ENCODE assay signal across 33 cellular contexts in the genomic region with DNA sequence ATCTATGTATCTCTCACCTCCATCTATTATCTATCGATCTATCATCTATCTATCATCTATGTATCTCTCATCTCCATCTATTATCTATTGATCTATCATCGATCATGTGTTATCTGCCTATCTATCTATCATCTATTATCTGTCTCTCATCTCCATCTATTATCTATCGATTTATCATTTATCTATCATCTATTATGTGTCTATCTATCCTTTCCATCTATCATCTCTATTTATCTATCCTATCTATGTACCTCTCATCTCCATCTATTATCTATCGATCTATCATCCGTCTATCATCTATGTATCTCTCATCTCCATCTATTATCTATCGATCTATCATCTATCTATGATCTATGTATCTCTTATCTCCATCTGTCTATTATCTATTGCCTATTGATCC.
DNase-seq lines count a peak whose midpoint lies in the region; ATAC-seq, FAIRE-seq and TF ChIP-seq lines count a peak whose summit lies in the region.
"Had no signal": no experiment of that assay in that cellular context is flagged by ENCODE, and none has a peak within 500 bp of the region (broad histone marks: within the 10 kb centered on the region; RNA-seq: fewer than 3 reads in every experiment).

No MANE protein-coding gene starts in this region.

- no TSS peak for BruUV-seq in K562 (replicated peaks; lab: Mats Ljungman, UMichigan)

- no peak overlapping the region for H3K4me3 ChIP-seq in HEK293 (ENCODE audit: low read depth, low read length)
- H3K4me3 ChIP-seq in K562 = no peak overlapping the region
- no peak overlapping the region for H3K4me3 ChIP-seq in Karpas-422 (ENCODE audit: low read length)
- H3K4me3 ChIP-seq: A549; BLaER1; BLaER1 treated with 17β-estradiol and CSF1 and Interleukin-3, amounts not matched to agents 10 nM and 100 nM had no signal

- no peak overlapping the region for H3K27ac Mint-ChIP-seq in activated T-helper 17 cell treated with anti-CD3 and anti-CD28 coated beads, Interleukin-2, amount 50 U/mL, for 72 hours
- H3K27ac Mint-ChIP-seq: B cell; CD14-positive monocyte; CD4-positive, alpha-beta memory T cell; CD4-positive, alpha-beta T cell; CD4-positive, CD25-positive, alpha-beta regulatory T cell; CD8-positive, alpha-beta memory T cell; CD8-positive, alpha-beta T cell had no signal

- H3K4me2 ChIP-seq in K562 (ENCODE audit: insufficient read depth, low read length) (no peak overlapping the region), Karpas-422 (ENCODE audit: low read depth, low read length, poor library complexity, severe bottlenecking) (no peak overlapping the region)
- H3K4me2 ChIP-seq: A549; BLaER1; BLaER1 treated with 17β-estradiol and CSF1 and Interleukin-3, amounts not matched to agents 10 nM and 100 nM had no signal

- in situ Hi-C loops in K562 (cut with MboI) = no loop called here

- TF ChIP-seq POLR2A in K562 (conservative IDR thresholded peaks at IDR 0.05) = no peak

- TF ChIP-seq CTCF in HEK293 (tag by site-specific recombination; IDR thresholded peaks at IDR 0.05) (no peak), K562 (IDR thresholded peaks at IDR 0.05 in 2 of 3, conservative IDR thresholded peaks at IDR 0.05 in 1 of 3; ENCODE audit: insufficient read depth in 2 of 3, low read depth in 1 of 3, low read length in 3 of 3) (no peak)

- intact Hi-C loops in K562 (cut with micrococcal nuclease) = no loop called here

- H3K4me1 ChIP-seq in HEK293 (ENCODE audit: control insufficient read depth, insufficient read depth, low read length) (no peaks in the 10 kb centered on the region), K562 (replicated peaks in 1 of 2; ENCODE audit: control insufficient read depth in 2 of 2, insufficient read depth in 2 of 2, low read length in 2 of 2) (no peaks in the 10 kb centered on the region; a peak in 1 of 5 replicates), Karpas-422 (ENCODE audit: low read length) (no peaks in the 10 kb centered on the region)
- H3K4me1 ChIP-seq: BE2C, Caco-2 had no signal

- H2AFZ ChIP-seq in K562 (ENCODE audit: low read depth, low read length) (no peak overlapping the region), Karpas-422 (ENCODE audit: low read length) (no peak overlapping the region)

- no peaks in the 10 kb centered on the region for H3K36me3 Mint-ChIP-seq in activated T-helper 17 cell treated with anti-CD3 and anti-CD28 coated beads, Interleukin-2, amount 50 U/mL, for 72 hours (ENCODE audit: low read depth)
- H3K36me3 Mint-ChIP-seq: CD14-positive monocyte; CD4-positive, alpha-beta memory T cell; CD4-positive, CD25-positive, alpha-beta regulatory T cell; CD8-positive, alpha-beta memory T cell; CD8-positive, alpha-beta T cell had no signal

- TF ChIP-seq RAD21 in K562 (CRISPR knock-in tag; conservative IDR thresholded peaks at IDR 0.05 in 1 of 2, IDR thresholded peaks at IDR 0.05 in 1 of 2) = no peak

- no peaks in the 10 kb centered on the region for H3K9me3 ChIP-seq in HEK293 (ENCODE audit: control insufficient read depth, insufficient read depth, low read depth, low read length)
- no peaks in the 10 kb centered on the region for H3K9me3 ChIP-seq in K562 (replicated peaks; ENCODE audit: control insufficient read depth, insufficient read depth, low read depth, low read length)
- no peaks in the 10 kb centered on the region for H3K9me3 ChIP-seq in Karpas-422 (ENCODE audit: low read length)
- H3K9me3 ChIP-seq: BE2C; BLaER1; BLaER1 treated with 17β-estradiol and CSF1 and Interleukin-3, amounts not matched to agents 10 nM and 100 nM; Caco-2 had no signal

- H3K27ac ChIP-seq in HEK293 (ENCODE audit: extremely low read depth, low read depth, low read length) = no peak overlapping the region
- no peak overlapping the region for H3K27ac ChIP-seq in K562 (ENCODE audit: extremely low read depth, low read depth, low read length)
- no peak overlapping the region for H3K27ac ChIP-seq in Karpas-422 (ENCODE audit: low read length)
- H3K27ac ChIP-seq: 22Rv1; A549; BLaER1; BLaER1 treated with 17β-estradiol and CSF1 and Interleukin-3, amounts not matched to agents 10 nM and 100 nM; C4-2B had no signal

- no peak overlapping the region for H3K9ac ChIP-seq in K562 (ENCODE audit: insufficient read depth in 1 of 2, low read depth in 2 of 2, low read length in 2 of 2)
- no peak overlapping the region for H3K9ac ChIP-seq in Karpas-422 (ENCODE audit: low read length)
- H3K9ac ChIP-seq: BLaER1; BLaER1 treated with 17β-estradiol and CSF1 and Interleukin-3, amounts not matched to agents 10 nM and 100 nM had no signal

- H3K27me3 ChIP-seq in K562 (ENCODE audit: control insufficient read depth in 2 of 2, insufficient read depth in 2 of 2, low read length in 2 of 2) (no peaks in the 10 kb centered on the region), Karpas-422 (ENCODE audit: low read length) (no peaks in the 10 kb centered on the region)
- H3K27me3 ChIP-seq: BE2C; BLaER1; BLaER1 treated with 17β-estradiol and CSF1 and Interleukin-3, amounts not matched to agents 10 nM and 100 nM had no signal

- H3K9me2 ChIP-seq in Karpas-422 (replicated peaks; ENCODE audit: insufficient read depth, low read length) = no peaks in the 10 kb centered on the region

- no peaks in the 10 kb centered on the region for H3K36me3 ChIP-seq in HEK293 (ENCODE audit: control insufficient read depth in 2 of 2, insufficient read depth in 1 of 2, low read length in 2 of 2)
- no peaks in the 10 kb centered on the region for H3K36me3 ChIP-seq in K562 (ENCODE audit: control insufficient read depth, insufficient read depth, low read length)
- H3K36me3 ChIP-seq in Karpas-422 (ENCODE audit: insufficient read depth, low read length) = no peaks in the 10 kb centered on the region
- H3K36me3 ChIP-seq: BE2C; BLaER1; BLaER1 treated with 17β-estradiol and CSF1 and Interleukin-3, amounts not matched to agents 10 nM and 100 nM had no signal

- POLR2A ChIA-PET in HEK293 (lab: Yijun Ruan, JAX) (no interaction called here), K562 (lab: Yijun Ruan, JAX) (no interaction called here)

- no peak for ATAC-seq in K562
- ATAC-seq in activated T-helper 17 cell treated with anti-CD3 and anti-CD28 coated beads, Interleukin-2, amount 50 U/mL, for 72 hours (replicated peaks) = no peak
- ATAC-seq: A549; CD8-positive, alpha-beta T cell had no signal

- DNase-seq in K562 (ENCODE audit: extremely low read depth in 1 of 4, low spot score in 3 of 4) = no peak
- DNase-seq in Karpas-422 = no peak
- DNase-seq: 8988T; ACHN; AML-193; BE2C; C1 segment of cervical spinal cord; Caco-2; Calu3; CD4-positive, alpha-beta memory T cell; CD4-positive, alpha-beta T cell; CD4-positive, CD25-positive, alpha-beta regulatory T cell; CD8-positive, alpha-beta memory T cell; CD8-positive, alpha-beta T cell; COR-L47; DMS 273 treated with DMSO at 0.1 percent for 48 hours; DMS153; DMS53; DMS79; DMS79 treated with DMSO at 0.1 percent for 48 hours; DND-41; EL had no signal

- no peak for FAIRE-seq in K562 (lab: Jason Lieb, UNC)
- FAIRE-seq: A204.1, A549, D721Med had no signal

- H4K20me1 ChIP-seq in K562 (replicated peaks; ENCODE audit: control insufficient read depth, insufficient read depth, low read length) (no peaks in the 10 kb centered on the region), Karpas-422 (ENCODE audit: insufficient read depth, low read depth, low read length) (no peaks in the 10 kb centered on the region)
- H4K20me1 ChIP-seq: BLaER1; BLaER1 treated with 17β-estradiol and CSF1 and Interleukin-3, amounts not matched to agents 10 nM and 100 nM had no signal

- H3K4me1 Mint-ChIP-seq in activated T-helper 17 cell treated with anti-CD3 and anti-CD28 coated beads, Interleukin-2, amount 50 U/mL, for 72 hours = no peaks in the 10 kb centered on the region
- H3K4me1 Mint-ChIP-seq: B cell; CD14-positive monocyte; CD4-positive, alpha-beta memory T cell; CD4-positive, CD25-positive, alpha-beta regulatory T cell; CD8-positive, alpha-beta memory T cell had no signal

- H3K4me3 Mint-ChIP-seq in activated T-helper 17 cell treated with anti-CD3 and anti-CD28 coated beads, Interleukin-2, amount 50 U/mL, for 72 hours = no peak overlapping the region
- H3K4me3 Mint-ChIP-seq: B cell; CD14-positive monocyte; CD4-positive, alpha-beta memory T cell; CD4-positive, alpha-beta T cell; CD4-positive, CD25-positive, alpha-beta regulatory T cell; CD8-positive, alpha-beta memory T cell; CD8-positive, alpha-beta T cell had no signal

- WGBS in K562 (ENCODE audit: insufficient coverage, low coverage, missing lambda C conversion rate) = 3% methylated on average over 6 of the region's 6 CpGs

- H3K79me2 ChIP-seq in K562 (ENCODE audit: control insufficient read depth, insufficient read depth, low read length) (no peaks in the 10 kb centered on the region), Karpas-422 (ENCODE audit: low read length) (no peaks in the 10 kb centered on the region)

- H3K9me1 ChIP-seq in K562 (ENCODE audit: control insufficient read depth, insufficient read depth, low read length) = no peaks in the 10 kb centered on the region

- H3K9me3 Mint-ChIP-seq in activated T-helper 17 cell treated with anti-CD3 and anti-CD28 coated beads, Interleukin-2, amount 50 U/mL, for 72 hours = no peaks in the 10 kb centered on the region
- H3K9me3 Mint-ChIP-seq: CD4-positive, alpha-beta T cell; CD8-positive, alpha-beta memory T cell; CD8-positive, alpha-beta T cell had no signal

- no peaks in the 10 kb centered on the region for H3K27me3 Mint-ChIP-seq in activated T-helper 17 cell treated with anti-CD3 and anti-CD28 coated beads, Interleukin-2, amount 50 U/mL, for 72 hours
- H3K27me3 Mint-ChIP-seq: CD4-positive, CD25-positive, alpha-beta regulatory T cell had no signal

- TF ChIP-seq EP300 in K562 (IDR thresholded peaks at IDR 0.05; ENCODE audit: low read length) = no peak

- CTCF ChIA-PET in HEK293 (lab: Yijun Ruan, JAX) (no interaction called here), K562 (lab: Yijun Ruan, JAX; ENCODE audit: low intra/inter-chr PET ratio) (no interaction called here)

TF ChIP-seq in HEK293, 187 proteins besides CTCF, POLR2A, EP300 and RAD21 (continues in another document):
- TF ChIP-seq ZNF785 (tag by site-specific recombination; IDR thresholded peaks at IDR 0.05) (no peak), ZNF138 (tag by site-specific recombination; IDR thresholded peaks at IDR 0.05; ENCODE audit: borderline replicate concordance) (no peak), ZNF155 (tag by site-specific recombination; IDR thresholded peaks at IDR 0.05) (no peak), ZNF473 (tag by site-specific recombination; IDR thresholded peaks at IDR 0.05) (no peak), OSR2 (tag by site-specific recombination; IDR thresholded peaks at IDR 0.05) (no peak), ZBTB17 (tag by site-specific recombination; IDR thresholded peaks at IDR 0.05) (peak; percentile 61; the same call in 1 of the 2 replicates)

TF ChIP-seq in K562, 482 proteins besides CTCF, POLR2A, EP300 and RAD21 (continues in another document):
- TF ChIP-seq NR2C2 (CRISPR knock-in tag; IDR thresholded peaks at IDR 0.05) (no peak), NR2C2 (tag; IDR thresholded peaks at IDR 0.05) (no peak)
